26 cellular contexts compared by ENCODE assay signal in the genomic region with DNA sequence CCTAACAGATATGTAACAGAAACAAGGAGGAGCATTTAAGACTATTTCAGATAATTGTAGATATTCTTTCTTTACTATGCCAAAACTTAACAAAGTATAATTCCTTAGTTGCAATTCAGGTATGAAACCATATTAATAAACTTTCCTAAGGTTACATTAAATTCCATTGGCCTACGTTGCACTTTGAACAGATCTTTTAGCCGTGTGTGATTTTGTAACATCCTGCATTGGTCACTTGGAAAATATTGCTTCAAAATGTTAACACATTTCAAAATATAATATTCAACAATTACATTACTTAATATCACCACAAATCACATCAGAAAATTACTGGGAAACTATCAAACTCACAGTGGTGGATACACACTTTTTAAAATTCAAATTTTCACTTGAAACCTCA.
"Had no signal": no experiment of that assay in that cellular context is flagged by ENCODE, and none has a peak within 500 bp of the region (broad histone marks: within the 10 kb centered on the region; RNA-seq: fewer than 3 reads in every experiment).

No MANE protein-coding gene starts in this region.

- ATAC-seq: esophagus mucosa; heart right ventricle; left ventricle myocardium superior; naive thymus-derived CD4-positive, alpha-beta T cell; stimulated activated effector memory CD8-positive, alpha-beta T cell treated with anti-CD3 and anti-CD28 coated beads, Interleukin-12 subunit alpha, Interleukin-12 subunit beta, amount 100 ng/mL, for 72 hours had no signal

- H3K79me2 ChIP-seq: parathyroid adenoma had no signal

- H3K27ac ChIP-seq: foreskin keratinocyte, neural progenitor cell, parathyroid adenoma, thyroid gland had no signal

- H2AFZ ChIP-seq: neural progenitor cell, parathyroid adenoma had no signal

- H3K4me1 ChIP-seq: neural progenitor cell, parathyroid adenoma had no signal

- H3K4me3 ChIP-seq: dorsolateral prefrontal cortex, heart right ventricle, lung, neural progenitor cell, right atrium auricular region, sigmoid colon, stomach, thyroid gland, vagina had no signal

- H3K27me3 ChIP-seq: dorsolateral prefrontal cortex, foreskin keratinocyte, heart right ventricle, neural progenitor cell, right atrium auricular region, sigmoid colon, stomach, thyroid gland, vagina had no signal

- FAIRE-seq: colon, keratinocyte had no signal

- DNase-seq: dorsolateral prefrontal cortex; effector CD4-positive, alpha-beta T cell; glutamatergic neuron; heart right ventricle; hypothalamus; immature natural killer cell; left ventricle myocardium superior; midbrain; naive thymus-derived CD4-positive, alpha-beta T cell; sigmoid colon; stimulated activated CD4-positive, alpha-beta T cell treated with anti-CD3 and anti-CD28 coated beads, Interleukin-2, amount 100 ng/mL, for 24 hours; stimulated activated CD4-positive, alpha-beta T cell treated with anti-CD3 and anti-CD28 coated beads, Interleukin-4, amount 100 ng/mL, for 24 hours; stimulated activated naive CD4-positive, alpha-beta T cell treated with Interleukin-2 at 50 U/mL for 16 hours; stomach; thyroid gland; trophoblast cell had no signal

- H3K9ac ChIP-seq: neural progenitor cell, parathyroid adenoma had no signal

- H3K4me2 ChIP-seq: neural progenitor cell had no signal

- H3K9me3 ChIP-seq: thyroid gland, vagina had no signal
